9 cellular contexts compared by ENCODE assay signal in the genomic region with DNA sequence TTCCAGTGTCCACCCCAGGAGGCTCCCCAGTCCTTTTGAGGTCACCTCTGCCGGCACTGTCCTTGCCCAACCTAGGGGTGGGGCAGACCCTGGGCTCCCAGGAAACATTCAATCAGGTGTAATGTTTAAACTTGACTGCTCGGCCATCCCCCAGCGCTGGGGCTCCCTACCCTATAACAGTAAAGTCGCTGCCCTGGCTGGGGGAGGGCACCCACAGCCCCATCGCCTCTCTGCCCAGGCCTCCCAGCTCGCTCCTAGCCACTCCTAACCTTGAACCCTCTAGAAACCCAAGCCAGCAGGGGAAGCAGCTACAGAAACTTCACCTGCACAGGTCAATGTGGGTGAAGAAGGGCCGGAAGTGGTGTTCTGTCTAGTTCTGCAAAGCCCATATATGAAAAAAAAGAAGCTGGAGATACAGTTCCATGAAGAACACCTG. TPM values are rescaled to one million over a fixed set of nuclear protein-coding genes. Genes with fewer than 3 reads are reported as not detected.
DNase-seq lines count a peak whose midpoint lies in the region; ATAC-seq, FAIRE-seq and TF ChIP-seq lines count a peak whose summit lies in the region.
"Had no signal": no experiment of that assay in that cellular context is flagged by ENCODE, and none has a peak within 500 bp of the region (broad histone marks: within the 10 kb centered on the region; RNA-seq: fewer than 3 reads in every experiment).

No MANE protein-coding gene starts in this region.

- H2AFZ ChIP-seq in OCI-LY7 (ENCODE audit: low read length): no peak overlapping the region

- TF ChIP-seq POLR2A in adrenal gland (IDR thresholded peaks at IDR 0.05): no peak

- DNase-seq in CD4-positive, alpha-beta T cell: no peak
- DNase-seq in OCI-LY7 (ENCODE audit: low spot score): peak; percentile 46
- DNase-seq in pancreas: peak in 3 of 6 donors; percentile 39 to 62 (median 51)
- no peak for DNase-seq in adrenal gland
- DNase-seq in ACHN: no peak
- DNase-seq in HCEC 1CT: no peak

- H3K27me3 ChIP-seq in CD4-positive, alpha-beta T cell (ENCODE audit: control insufficient read depth, insufficient read depth, low read length): peaks cover 15% of the 10 kb centered on the region
- H3K27me3 ChIP-seq in endocrine pancreas (ENCODE audit: control insufficient read depth, insufficient read depth, low read length) (no peaks in the 10 kb centered on the region), pancreas (no peaks in the 10 kb centered on the region), adrenal gland (no peaks in the 10 kb centered on the region)

- H3K9me3 Mint-ChIP-seq in CD4-positive, alpha-beta T cell: no peaks in the 10 kb centered on the region

- POLR2A ChIA-PET in CD4-positive, alpha-beta T cell (lab: Charles Lee): no interaction called here
- POLR2A ChIA-PET in OCI-LY7 (lab: Charles Lee): interaction anchor here (0.6 to 2.5 kb wide), 4 partner anchors 10 to 644 kb away, joined by 3 to 11 read pairs (median 4); no protein-coding TSS in a partner anchor

- ATAC-seq in CD4-positive, alpha-beta T cell (ENCODE audit: poor library complexity): no peak
- peak; percentile 1 to 13 (median 11) for ATAC-seq in pancreas
- no peak for ATAC-seq in GM19397 (IDR thresholded peaks at IDR 0.05; ENCODE audit: unreplicated experiment)

- H3K9ac ChIP-seq in endocrine pancreas (ENCODE audit: control insufficient read depth, insufficient read depth, low read length): no peak overlapping the region

- H3K36me3 ChIP-seq in OCI-LY7 (ENCODE audit: insufficient read depth, low read length) (no peaks in the 10 kb centered on the region), endocrine pancreas (ENCODE audit: control insufficient read depth, insufficient read depth, low read length) (no peaks in the 10 kb centered on the region), pancreas (no peaks in the 10 kb centered on the region), adrenal gland (replicated peaks in 1 of 2) (no peaks in the 10 kb centered on the region)

- H3K4me3 Mint-ChIP-seq in CD4-positive, alpha-beta T cell: peak overlapping the region; percentile 76

- H3K9me2 ChIP-seq in OCI-LY7 (ENCODE audit: insufficient read depth, low read length): no peaks in the 10 kb centered on the region

- intact Hi-C loops in CD4-positive, alpha-beta T cell (cut with DNase I, micrococcal nuclease): loop anchor here in 1 of 2 experiments (10.0 kb wide), 1 partner anchor 216 kb away; a partner anchor contains a TSS
- intact Hi-C loops in OCI-LY7 (cut with micrococcal nuclease; ENCODE audit: unreplicated experiment): loop anchor here (2.0 kb wide), 1 partner anchor 54 kb away; no protein-coding TSS in a partner anchor
- intact Hi-C loops in pancreas (cut with DNase I): no loop called here
- intact Hi-C loops in adrenal gland (cut with DNase I): no loop called here

- H3K9me3 ChIP-seq in CD4-positive, alpha-beta T cell (ENCODE audit: control insufficient read depth, low read length): no peaks in the 10 kb centered on the region
- H3K9me3 ChIP-seq in OCI-LY7 (ENCODE audit: low read length): no peaks in the 10 kb centered on the region
- no peaks in the 10 kb centered on the region for H3K9me3 ChIP-seq in endocrine pancreas (ENCODE audit: control insufficient read depth, low read length)
- H3K9me3 ChIP-seq in pancreas: no peaks in the 10 kb centered on the region
- H3K9me3 ChIP-seq in adrenal gland (replicated peaks in 1 of 3): no peaks in the 10 kb centered on the region

- H3K27ac Mint-ChIP-seq in CD4-positive, alpha-beta T cell: no peak overlapping the region

- H4K20me1 ChIP-seq in OCI-LY7 (ENCODE audit: insufficient read depth, low read length): no peaks in the 10 kb centered on the region

- H3K27me3 Mint-ChIP-seq in CD4-positive, alpha-beta T cell: peaks cover 38% of the 10 kb centered on the region

- no peaks in the 10 kb centered on the region for H3K79me2 ChIP-seq in OCI-LY7 (ENCODE audit: insufficient read depth, low read depth, low read length)

- no peak for TF ChIP-seq CTCF in CD4-positive, alpha-beta T cell (IDR thresholded peaks at IDR 0.05)
- TF ChIP-seq CTCF in OCI-LY7 (conservative IDR thresholded peaks at IDR 0.05; ENCODE audit: low read length) (no peak), pancreas (IDR thresholded peaks at IDR 0.05) (no peak), adrenal gland (IDR thresholded peaks at IDR 0.05) (no peak)

- CTCF ChIA-PET in CD4-positive, alpha-beta T cell (lab: Charles Lee): no interaction called here
- CTCF ChIA-PET in OCI-LY7 (lab: Charles Lee; ENCODE audit: unreplicated experiment): no interaction called here

- no TSS peak for BruUV-seq in OCI-LY7 (replicated peaks; lab: Mats Ljungman, UMichigan)

- no peak overlapping the region for H3K27ac ChIP-seq in CD4-positive, alpha-beta T cell (ENCODE audit: low read depth, low read length)
- H3K27ac ChIP-seq in OCI-LY7 (ENCODE audit: low read depth, low read length, poor library complexity, severe bottlenecking): no peak overlapping the region
- peak overlapping the region; percentile 80 to 90 (median 84) for H3K27ac ChIP-seq in pancreas
- H3K27ac ChIP-seq in adrenal gland: peak overlapping the region in 1 of 5 donors; percentile 13

- H3K4me1 ChIP-seq in OCI-LY7 (ENCODE audit: insufficient read depth, low read length, poor library complexity, severe bottlenecking) (peaks cover 42% of the 10 kb centered on the region), endocrine pancreas (ENCODE audit: control insufficient read depth, insufficient read depth, low read length) (no peaks in the 10 kb centered on the region), pancreas (peaks cover 10 to 34% (median 10%) of the 10 kb centered on the region in 3 donors), adrenal gland (replicated peaks in 1 of 2) (peaks cover 8% of the 10 kb centered on the region in 2 donors)

- no peak for FAIRE-seq in pancreas (lab: Jason Lieb, UNC)
- FAIRE-seq: G401.6 had no signal

- in situ Hi-C loops in ACHN (cut with HindIII; ENCODE audit: low pct_ligation_motif_present, low pct_unique_long_range_greater_than_20kb, low sequenced_read_pairs): no loop called here

- 21 to 23% methylated on average over 7 of the region's 7 CpGs for WGBS in pancreas, 2 donors
- 68 to 87% (median 78%) methylated on average over 6 to 7 of the region's 7 CpGs for WGBS in adrenal gland, 4 donors

- peak overlapping the region; percentile 82 for H3K4me3 ChIP-seq in OCI-LY7 (ENCODE audit: low read depth, low read length, poor library complexity, severe bottlenecking)
- H3K4me3 ChIP-seq in endocrine pancreas (ENCODE audit: control insufficient read depth, insufficient read depth, low read length): peak overlapping the region; percentile 37
- peak overlapping the region; percentile 65 to 92 (median 87) for H3K4me3 ChIP-seq in pancreas
- no peak overlapping the region for H3K4me3 ChIP-seq in adrenal gland

- peak overlapping the region; percentile 94 for H3K4me2 ChIP-seq in OCI-LY7 (ENCODE audit: low read length)

- peaks cover 15% of the 10 kb centered on the region for H3K4me1 Mint-ChIP-seq in CD4-positive, alpha-beta T cell (ENCODE audit: low read depth)

- H3K36me3 Mint-ChIP-seq in CD4-positive, alpha-beta T cell (ENCODE audit: low read depth): no peaks in the 10 kb centered on the region

RNA-seq across cellular contexts. Expression of a gene that starts 1.3 kb away (rescaled TPM):
- total RNA-seq in CD4-positive, alpha-beta T cell: under 1 TPM; 0.27 to 0.67 TPM
- total RNA-seq in OCI-LY7 (2014; rRNA removed; shearing (Covaris generic)): 5.8 and 6.8 TPM in 2 replicates
- 12.0 and 13.0 TPM in 2 replicates for total RNA-seq in OCI-LY7 (2022)
- 10 to 100 TPM; 50.0 to 78.1 (median 68.2) TPM for total RNA-seq in pancreas
- polyA plus RNA-seq in pancreas: 10 to 100 TPM; 17.4 to 21.3 TPM
- 1 to 10 TPM; 4.3 to 9.5 (median 5.4) TPM for total RNA-seq in adrenal gland
- 1 to 10 TPM; 2.7 to 2.9 (median 2.9) TPM for polyA plus RNA-seq in adrenal gland

Comparison
In these comparisons a context has a peak if more than half of its experiments do, and no peak if none do; other contexts are left out.
1. ATAC-seq: peak in pancreas (4 of 4); none in CD4-positive, alpha-beta T cell (single experiment) and GM19397 (single experiment).
2. H3K27ac ChIP-seq: peak in pancreas (4 of 4); none in CD4-positive, alpha-beta T cell (single experiment) and OCI-LY7 (single experiment).
3. H3K4me3 ChIP-seq: peak in OCI-LY7 (single experiment), endocrine pancreas (single experiment) and pancreas (4 of 4); none in adrenal gland (0 of 4).